In the genomic region with DNA sequence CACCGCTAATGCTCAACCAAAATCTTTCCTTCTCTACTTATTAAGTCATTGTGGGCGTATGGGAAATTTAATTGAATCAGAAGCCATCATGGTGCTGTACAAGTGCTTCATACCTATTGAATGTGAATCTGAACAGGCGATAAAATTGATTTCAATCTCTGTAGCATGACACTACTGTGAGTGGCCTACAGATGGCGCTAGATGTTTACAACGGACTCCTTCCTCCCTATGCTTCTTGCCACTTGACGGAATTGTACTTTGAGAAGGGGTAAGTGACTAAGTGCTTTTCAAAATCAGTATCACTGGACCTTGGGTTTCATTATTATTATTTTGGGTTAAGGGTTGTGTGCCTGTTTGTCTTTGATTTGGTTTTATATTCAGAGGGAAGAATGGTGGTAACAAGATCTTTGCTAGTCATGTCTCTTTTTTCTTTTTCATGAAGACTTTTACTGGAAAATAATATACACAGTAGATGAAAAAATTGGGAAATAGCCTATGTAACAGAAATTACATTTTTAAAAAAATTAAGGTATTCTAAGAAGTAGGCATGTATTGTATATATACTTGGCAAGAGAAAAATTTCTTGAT, we compare ENCODE assay signal across 1 cellular context.
TF ChIP-seq lines count a peak whose summit lies in the region.

No MANE protein-coding gene starts in this region.

TF ChIP-seq in WTC11, 78 proteins besides CTCF, POLR2A, EP300 and RAD21 (continued from another document):
- TF ChIP-seq, protein P1, sequence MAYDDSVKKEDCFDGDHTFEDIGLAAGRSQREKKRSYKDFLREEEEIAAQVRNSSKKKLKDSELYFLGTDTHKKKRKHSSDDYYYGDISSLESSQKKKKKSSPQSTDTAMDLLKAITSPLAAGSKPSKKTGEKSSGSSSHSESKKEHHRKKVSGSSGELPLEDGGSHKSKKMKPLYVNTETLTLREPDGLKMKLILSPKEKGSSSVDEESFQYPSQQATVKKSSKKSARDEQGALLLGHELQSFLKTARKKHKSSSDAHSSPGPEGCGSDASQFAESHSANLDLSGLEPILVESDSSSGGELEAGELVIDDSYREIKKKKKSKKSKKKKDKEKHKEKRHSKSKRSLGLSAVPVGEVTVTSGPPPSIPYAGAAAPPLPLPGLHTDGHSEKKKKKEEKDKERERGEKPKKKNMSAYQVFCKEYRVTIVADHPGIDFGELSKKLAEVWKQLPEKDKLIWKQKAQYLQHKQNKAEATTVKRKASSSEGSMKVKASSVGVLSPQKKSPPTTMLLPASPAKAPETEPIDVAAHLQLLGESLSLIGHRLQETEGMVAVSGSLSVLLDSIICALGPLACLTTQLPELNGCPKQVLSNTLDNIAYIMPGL (CRISPR knock-in tag; IDR thresholded peaks at IDR 0.05), result no peak
- TF ChIP-seq, protein P2, sequence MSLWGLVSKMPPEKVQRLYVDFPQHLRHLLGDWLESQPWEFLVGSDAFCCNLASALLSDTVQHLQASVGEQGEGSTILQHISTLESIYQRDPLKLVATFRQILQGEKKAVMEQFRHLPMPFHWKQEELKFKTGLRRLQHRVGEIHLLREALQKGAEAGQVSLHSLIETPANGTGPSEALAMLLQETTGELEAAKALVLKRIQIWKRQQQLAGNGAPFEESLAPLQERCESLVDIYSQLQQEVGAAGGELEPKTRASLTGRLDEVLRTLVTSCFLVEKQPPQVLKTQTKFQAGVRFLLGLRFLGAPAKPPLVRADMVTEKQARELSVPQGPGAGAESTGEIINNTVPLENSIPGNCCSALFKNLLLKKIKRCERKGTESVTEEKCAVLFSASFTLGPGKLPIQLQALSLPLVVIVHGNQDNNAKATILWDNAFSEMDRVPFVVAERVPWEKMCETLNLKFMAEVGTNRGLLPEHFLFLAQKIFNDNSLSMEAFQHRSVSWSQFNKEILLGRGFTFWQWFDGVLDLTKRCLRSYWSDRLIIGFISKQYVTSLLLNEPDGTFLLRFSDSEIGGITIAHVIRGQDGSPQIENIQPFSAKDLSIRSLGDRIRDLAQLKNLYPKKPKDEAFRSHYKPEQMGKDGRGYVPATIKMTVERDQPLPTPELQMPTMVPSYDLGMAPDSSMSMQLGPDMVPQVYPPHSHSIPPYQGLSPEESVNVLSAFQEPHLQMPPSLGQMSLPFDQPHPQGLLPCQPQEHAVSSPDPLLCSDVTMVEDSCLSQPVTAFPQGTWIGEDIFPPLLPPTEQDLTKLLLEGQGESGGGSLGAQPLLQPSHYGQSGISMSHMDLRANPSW (CRISPR knock-in tag; conservative IDR thresholded peaks at IDR 0.05; ENCODE audit: low read depth), result no peak
- no peak for TF ChIP-seq CREM (CRISPR knock-in tag; IDR thresholded peaks at IDR 0.05)
